ENCODE assay signal across 13 cellular contexts in genomic region chr19:29576761-29577661, GRCh38. TPM values are rescaled to one million over a fixed set of nuclear protein-coding genes. Genes with fewer than 3 reads are reported as not detected.
DNase-seq lines count a peak whose midpoint lies in the region; ATAC-seq lines count a peak whose summit lies in the region.
"Had no signal": no experiment of that assay in that cellular context is flagged by ENCODE, and none has a peak within 500 bp of the region (broad histone marks: within the 10 kb centered on the region; RNA-seq: fewer than 3 reads in every experiment).

No MANE protein-coding gene starts in this region.

- intact Hi-C loops in sciatic nerve (cut with DNase I), result no loop called here

- ATAC-seq in GM21423 (IDR thresholded peaks at IDR 0.05; ENCODE audit: unreplicated experiment) (peak; percentile 48), HG03135 (IDR thresholded peaks at IDR 0.05; ENCODE audit: unreplicated experiment) (no peak), sciatic nerve (no peak)
- ATAC-seq: HCT116 had no signal

- DNase-seq in COLO829 (ENCODE audit: low spot score) (peak; percentile 45), NCI-H2171 treated with DMSO at 0.1 percent for 48 hours (lab: John Stamatoyannopoulos, UW) (peak; percentile 84), islet precursor cell (peak; percentile 43), NCI-H2196 treated with DMSO at 0.1 percent for 48 hours (lab: John Stamatoyannopoulos, UW; ENCODE audit: unreplicated experiment) (no peak), Kasumi-1 (lab: John Stamatoyannopoulos, UW) (no peak), sciatic nerve (ENCODE audit: low spot score) (no peak)
- DNase-seq: DMS53, small intestine, WERI-Rb-1 had no signal

RNA-seq across cellular contexts. Expression of gene POP4, which starts 29.1 kb away (rescaled TPM):
- 40.0 TPM for total RNA-seq in sciatic nerve

RNA-seq across cellular contexts. Expression of gene VSTM2B, which starts 51.2 kb away (rescaled TPM):
- not detected for total RNA-seq in sciatic nerve
- total RNA-seq: kidney epithelial cell had no signal

Comparison
In these comparisons a context has a peak if more than half of its experiments do, and no peak if none do; other contexts are left out.
1. DNase-seq: peak in COLO829 (single experiment), NCI-H2171 treated with DMSO at 0.1 percent for 48 hours (single experiment) and islet precursor cell (single experiment); none in NCI-H2196 treated with DMSO at 0.1 percent for 48 hours (single experiment), Kasumi-1 (0 of 2) and sciatic nerve (single experiment).